In the genomic region with DNA sequence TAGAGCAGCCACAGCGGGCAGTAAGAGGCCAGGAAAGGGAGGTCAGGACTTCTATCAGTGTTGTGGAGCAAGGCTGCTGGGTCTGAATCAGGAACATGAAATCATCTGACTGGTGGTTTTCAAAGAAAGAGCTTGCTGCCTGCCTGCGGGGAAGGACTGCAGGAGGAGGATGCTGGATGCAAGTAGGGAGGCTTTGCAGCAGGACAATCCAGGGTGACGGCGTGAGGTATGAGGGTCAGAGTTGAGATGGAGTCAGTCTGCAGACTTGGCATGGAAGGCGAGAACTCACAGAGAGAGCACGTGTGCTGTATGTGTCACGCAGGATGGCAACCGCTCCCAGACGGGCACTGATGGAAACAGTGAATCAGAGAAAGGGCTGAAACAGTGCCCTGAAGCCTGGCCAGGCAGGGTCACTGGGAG, we compare ENCODE assay signal across 12 cellular contexts. TPM values are rescaled to one million over a fixed set of nuclear protein-coding genes. Genes with fewer than 3 reads are reported as not detected.
DNase-seq lines count a peak whose midpoint lies in the region; ATAC-seq and TF ChIP-seq lines count a peak whose summit lies in the region.
"Had no signal": no experiment of that assay in that cellular context is flagged by ENCODE, and none has a peak within 500 bp of the region (broad histone marks: within the 10 kb centered on the region; RNA-seq: fewer than 3 reads in every experiment).

No MANE protein-coding gene starts in this region.

- peaks cover 16 to 71% of the 10 kb centered on the region in 2 donors for H3K4me1 ChIP-seq in ascending aorta
- H3K4me1 ChIP-seq in suprapubic skin: peaks cover 81% of the 10 kb centered on the region

- H3K9me3 ChIP-seq in ascending aorta (no peaks in the 10 kb centered on the region), suprapubic skin (no peaks in the 10 kb centered on the region)

- no peak for TF ChIP-seq EP300 in suprapubic skin (IDR thresholded peaks at IDR 0.05)

- H3K27me3 ChIP-seq in ascending aorta (no peaks in the 10 kb centered on the region), suprapubic skin (no peaks in the 10 kb centered on the region)
- H3K27me3 ChIP-seq: foreskin keratinocyte had no signal

- in situ Hi-C loops in G401 (cut with HindIII; ENCODE audit: low sequenced_read_pairs): no loop called here

- TF ChIP-seq CTCF in ascending aorta (IDR thresholded peaks at IDR 0.05): no peak
- no peak for TF ChIP-seq CTCF in suprapubic skin (IDR thresholded peaks at IDR 0.05)

- DNase-seq in NCI-H510A treated with DMSO at 0.1 percent for 48 hours (lab: John Stamatoyannopoulos, UW) (peak; percentile 24), NCI-H510A (lab: John Stamatoyannopoulos, UW) (no peak), ascending aorta (ENCODE audit: low spot score in 2 of 2) (peak; percentile 70 to 92), kidney tubule cell (ENCODE audit: low spot score) (peak; percentile 39), suprapubic skin (ENCODE audit: low spot score in 2 of 2) (peak; percentile 79 to 80), G401 (ENCODE audit: low spot score) (no peak)
- DNase-seq: activated effector memory CD4-positive, alpha-beta T cell treated with anti-CD3 and anti-CD28 coated beads, Interleukin-2, amount 50 U/mL, for 16 hours; foreskin keratinocyte; NCI-H2081 treated with DMSO at 0.1 percent for 48 hours had no signal

- ATAC-seq in HG03460 (IDR thresholded peaks at IDR 0.05; ENCODE audit: unreplicated experiment) (no peak), GM19463 (IDR thresholded peaks at IDR 0.05; ENCODE audit: unreplicated experiment) (no peak)
- ATAC-seq: foreskin keratinocyte had no signal

- no peaks in the 10 kb centered on the region for H3K36me3 ChIP-seq in ascending aorta
- no peaks in the 10 kb centered on the region for H3K36me3 ChIP-seq in suprapubic skin

- H3K4me3 ChIP-seq in ascending aorta: no peak overlapping the region
- H3K4me3 ChIP-seq in suprapubic skin: no peak overlapping the region

- intact Hi-C loops in ascending aorta (cut with DNase I): loop anchor here (2.0 to 10.0 kb wide), 4 partner anchors 58 to 280 kb away; a partner anchor contains a TSS

- peak overlapping the region; percentile 93 to 96 for H3K27ac ChIP-seq in ascending aorta
- peak overlapping the region; percentile 19 for H3K27ac ChIP-seq in suprapubic skin
- H3K27ac ChIP-seq: 22Rv1, foreskin keratinocyte had no signal

- 52% methylated on average over 9 of the region's 9 CpGs for WGBS in suprapubic skin

- TF ChIP-seq POLR2A in suprapubic skin (IDR thresholded peaks at IDR 0.05): no peak

RNA-seq across cellular contexts. Expression of a gene that starts 59.2 kb away (rescaled TPM):
- total RNA-seq in ascending aorta: 206 TPM
- total RNA-seq in suprapubic skin: 10 to 100 TPM in 3 of 4 donors, 1 to 10 TPM in 1; 8.1 to 25.1 (median 16.2) TPM
- not detected in 2 replicates for total RNA-seq in G401 (2014; rRNA removed; shearing (Covaris generic))
- total RNA-seq: foreskin keratinocyte had no signal

Comparison
In these comparisons a context has a peak if more than half of its experiments do, and no peak if none do; other contexts are left out.
1. DNase-seq: peak in NCI-H510A treated with DMSO at 0.1 percent for 48 hours (single experiment), ascending aorta (2 of 2), kidney tubule cell (single experiment) and suprapubic skin (2 of 2); none in NCI-H510A (single experiment) and G401 (single experiment).